22 cellular contexts compared by ENCODE assay signal in the genomic region with DNA sequence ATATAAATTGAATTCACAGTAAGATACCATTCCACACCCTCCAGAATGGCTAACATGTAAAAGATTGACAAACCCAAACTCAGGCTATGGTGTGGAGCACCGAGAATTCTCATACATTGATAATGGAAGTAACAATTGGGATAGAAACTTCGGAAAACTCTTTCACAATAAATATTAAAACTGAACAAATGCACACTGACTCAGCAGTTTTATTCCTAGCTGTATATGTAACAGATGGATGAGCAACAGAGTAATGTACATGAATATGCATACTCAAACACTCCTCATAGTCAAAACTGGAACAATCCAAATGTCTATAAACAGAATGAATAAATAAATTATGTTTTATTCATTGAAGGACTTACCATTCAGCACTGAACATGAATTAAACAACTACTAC.
"Had no signal": no experiment of that assay in that cellular context is flagged by ENCODE, and none has a peak within 500 bp of the region (broad histone marks: within the 10 kb centered on the region; RNA-seq: fewer than 3 reads in every experiment).

No MANE protein-coding gene starts in this region.

- DNase-seq: activated B cell treated with CpG ODN at 0.5 μM for 24 hours; activated CD4-positive, alpha-beta memory T cell treated with anti-CD3 and anti-CD28 coated beads for 36 hours; activated CD4-positive, alpha-beta T cell treated with anti-CD3 and anti-CD28 coated beads, Interleukin-2, amount 10 ng/mL, durations not matched to agents 7 days and 5 days; activated CD8-positive, alpha-beta memory T cell treated with anti-CD3 and anti-CD28 coated beads for 24 hours; activated gamma-delta T cell; activated naive CD4-positive, alpha-beta T cell treated with anti-CD3 and anti-CD28 coated beads for 36 hours; activated T-cell treated with anti-CD3 and anti-CD28 coated beads, Interleukin-2, amount 50 U/mL, for 48 hours; amygdala; NCI-H1105; NCI-H1436; NCI-H1694 treated with DMSO at 0.1 percent for 48 hours; NCI-H2081; NCI-H446; NCI-H524; PC-9; T-cell; T-helper 2 cell; T1000 had no signal

- H3K4me2 ChIP-seq: PC-9 had no signal

- ATAC-seq: activated T-helper 17 cell treated with anti-CD3 and anti-CD28 coated beads, Interleukin-2, amount 50 U/mL, for 72 hours; T-cell had no signal

- H3K4me3 ChIP-seq: PC-9, SK-N-MC had no signal

- H3K27ac ChIP-seq: PC-9, SK-N-MC had no signal

- H2AFZ ChIP-seq: PC-9 had no signal

- FAIRE-seq: astrocyte, TTC549 had no signal
